ENCODE assay signal across 1 cellular context in genomic region chr22:22959147-22959827, GRCh38.
TF ChIP-seq lines count a peak whose summit lies in the region.

No MANE protein-coding gene starts in this region.

TF ChIP-seq in HepG2, 621 proteins besides CTCF, POLR2A, EP300 and RAD21 (continued from another document and continues in another):
- TF ChIP-seq RFXAP (CRISPR knock-in tag; IDR thresholded peaks at IDR 0.05; ENCODE audit: borderline replicate concordance): 0 out of 2 replicates have a peak, but pooled peaks have one; percentile 16
- TF ChIP-seq MIER3 (CRISPR knock-in tag; IDR thresholded peaks at IDR 0.05; ENCODE audit: borderline replicate concordance): peak; percentile 30; the same call in 1 of the 2 replicates
- no peak for TF ChIP-seq RAD51 (IDR thresholded peaks at IDR 0.05; ENCODE audit: borderline replicate concordance)
- 0 out of 2 replicates have a peak, but pooled peaks have one; percentile 23 for TF ChIP-seq ISL2 (CRISPR knock-in tag; IDR thresholded peaks at IDR 0.05)
- TF ChIP-seq ZNF678 (CRISPR knock-in tag; IDR thresholded peaks at IDR 0.05): no peak
- no peak for TF ChIP-seq KLF6 (CRISPR knock-in tag; IDR thresholded peaks at IDR 0.05)
- TF ChIP-seq GATAD1 (CRISPR knock-in tag; IDR thresholded peaks at IDR 0.05): no peak
- TF ChIP-seq PITX1 (CRISPR knock-in tag; IDR thresholded peaks at IDR 0.05): peak; percentile 55; the same call in 1 of the 2 replicates
- TF ChIP-seq ZNF510 (CRISPR knock-in tag; IDR thresholded peaks at IDR 0.05; ENCODE audit: low read depth): no peak
- TF ChIP-seq ZSCAN9 (CRISPR knock-in tag; IDR thresholded peaks at IDR 0.05; ENCODE audit: borderline replicate concordance): peak; percentile 43; the same call in 1 of the 2 replicates
- no peak for TF ChIP-seq SRY (CRISPR knock-in tag; IDR thresholded peaks at IDR 0.05)
- no peak for TF ChIP-seq NFYC (CRISPR knock-in tag; IDR thresholded peaks at IDR 0.05)
- TF ChIP-seq HHEX (CRISPR knock-in tag; IDR thresholded peaks at IDR 0.05): 0 out of 2 replicates have a peak, but pooled peaks have one; percentile 16
- TF ChIP-seq, protein P1, sequence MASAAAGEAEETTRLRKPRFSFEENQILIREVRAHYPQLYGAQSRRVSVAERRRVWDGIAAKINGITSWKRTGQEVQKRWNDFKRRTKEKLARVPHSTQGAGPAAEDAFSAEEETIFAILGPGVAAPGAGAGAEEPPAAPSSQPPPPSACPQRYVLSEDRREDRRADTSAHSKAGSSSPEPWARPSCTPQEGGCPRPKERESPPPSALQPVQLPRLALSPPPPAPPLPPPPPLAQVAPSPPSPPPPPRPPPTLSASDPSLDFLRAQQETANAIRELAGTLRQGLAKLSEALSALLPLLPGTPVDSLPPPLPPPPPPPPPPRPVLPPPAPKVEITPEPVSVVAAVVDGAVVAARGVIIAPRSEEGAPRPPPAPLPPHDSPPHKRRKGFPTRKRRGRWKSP (CRISPR knock-in tag; IDR thresholded peaks at IDR 0.05): peak; percentile 43; the same call in 1 of the 2 replicates
- TF ChIP-seq, protein P2, sequence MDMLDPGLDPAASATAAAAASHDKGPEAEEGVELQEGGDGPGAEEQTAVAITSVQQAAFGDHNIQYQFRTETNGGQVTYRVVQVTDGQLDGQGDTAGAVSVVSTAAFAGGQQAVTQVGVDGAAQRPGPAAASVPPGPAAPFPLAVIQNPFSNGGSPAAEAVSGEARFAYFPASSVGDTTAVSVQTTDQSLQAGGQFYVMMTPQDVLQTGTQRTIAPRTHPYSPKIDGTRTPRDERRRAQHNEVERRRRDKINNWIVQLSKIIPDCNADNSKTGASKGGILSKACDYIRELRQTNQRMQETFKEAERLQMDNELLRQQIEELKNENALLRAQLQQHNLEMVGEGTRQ (IDR thresholded peaks at IDR 0.05; ENCODE audit: low read depth, low read length): no peak
- TF ChIP-seq, protein P2 (CRISPR knock-in tag; IDR thresholded peaks at IDR 0.05; ENCODE audit: borderline replicate concordance): no peak
- no peak for TF ChIP-seq SRF (IDR thresholded peaks at IDR 0.05; ENCODE audit: low read depth, low read length)
- no peak for TF ChIP-seq ZNF367 (CRISPR knock-in tag; IDR thresholded peaks at IDR 0.05; ENCODE audit: borderline replicate concordance)
- no peak for TF ChIP-seq ZSCAN21 (CRISPR knock-in tag; IDR thresholded peaks at IDR 0.05; ENCODE audit: borderline replicate concordance)
- TF ChIP-seq HNRNPH1 (optimal IDR thresholded peaks at IDR 0.05; ENCODE audit: low read depth, low read length): no peak
- 0 out of 2 replicates have a peak, but pooled peaks have one; percentile 26 for TF ChIP-seq ZNF788 (CRISPR knock-in tag; IDR thresholded peaks at IDR 0.05; ENCODE audit: borderline replicate concordance)
- no peak for TF ChIP-seq ZNF710 (CRISPR knock-in tag; IDR thresholded peaks at IDR 0.05; ENCODE audit: borderline replicate concordance)
- TF ChIP-seq SUZ12 (IDR thresholded peaks at IDR 0.05; ENCODE audit: low read depth, low read length): 0 out of 2 replicates have a peak, but pooled peaks have one; percentile 6
- TF ChIP-seq HOXA9 (CRISPR knock-in tag; IDR thresholded peaks at IDR 0.05; ENCODE audit: borderline replicate concordance): no peak
- no peak for TF ChIP-seq NR3C1 (CRISPR knock-in tag; IDR thresholded peaks at IDR 0.05)
- TF ChIP-seq KMT2B (CRISPR knock-in tag; IDR thresholded peaks at IDR 0.05): no peak
- no peak for TF ChIP-seq IRF2 (CRISPR knock-in tag; IDR thresholded peaks at IDR 0.05)
- TF ChIP-seq ZNF552 (CRISPR knock-in tag; IDR thresholded peaks at IDR 0.05; ENCODE audit: borderline replicate concordance): no peak
- no peak for TF ChIP-seq ZNF780A (CRISPR knock-in tag; IDR thresholded peaks at IDR 0.05)
- 0 out of 2 replicates have a peak, but pooled peaks have one; percentile 57 for TF ChIP-seq TGIF2 (CRISPR knock-in tag; IDR thresholded peaks at IDR 0.05)
- no peak for TF ChIP-seq ZNF687 (CRISPR knock-in tag; IDR thresholded peaks at IDR 0.05)
- TF ChIP-seq KLF13 (CRISPR knock-in tag; IDR thresholded peaks at IDR 0.05): no peak
- no peak for TF ChIP-seq NBN (conservative IDR thresholded peaks at IDR 0.05)
- no peak for TF ChIP-seq ATRX (CRISPR knock-in tag; IDR thresholded peaks at IDR 0.05; ENCODE audit: borderline replicate concordance)
- TF ChIP-seq CENPT (CRISPR knock-in tag; IDR thresholded peaks at IDR 0.05; ENCODE audit: low read depth): no peak
- TF ChIP-seq, protein P3, sequence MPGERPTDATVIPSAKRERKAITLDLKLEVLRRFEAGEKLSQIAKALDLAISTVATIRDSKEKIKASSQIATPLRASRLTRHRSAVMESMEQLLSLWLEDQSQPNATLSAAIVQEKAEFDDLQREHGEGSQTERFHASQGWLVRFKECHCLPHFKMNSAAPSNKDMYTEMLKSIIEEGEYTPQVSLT (CRISPR knock-in tag; IDR thresholded peaks at IDR 0.05; ENCODE audit: borderline replicate concordance, low read depth): no peak
- no peak for TF ChIP-seq EZH2 (conservative IDR thresholded peaks at IDR 0.05; ENCODE audit: low read depth, low read length)
- TF ChIP-seq MAFF (IDR thresholded peaks at IDR 0.05; ENCODE audit: low read depth, low read length): no peak
- no peak for TF ChIP-seq ZNF891 (CRISPR knock-in tag; IDR thresholded peaks at IDR 0.05)
- no peak for TF ChIP-seq ETV6 (CRISPR knock-in tag; conservative IDR thresholded peaks at IDR 0.05)
- TF ChIP-seq ZNF839 (CRISPR knock-in tag; IDR thresholded peaks at IDR 0.05; ENCODE audit: borderline replicate concordance): no peak
- no peak for TF ChIP-seq ZNF292 (CRISPR knock-in tag; IDR thresholded peaks at IDR 0.05; ENCODE audit: borderline replicate concordance, low read depth)
- TF ChIP-seq ZNF562 (CRISPR knock-in tag; IDR thresholded peaks at IDR 0.05; ENCODE audit: borderline replicate concordance): no peak
- TF ChIP-seq ZNF564 (CRISPR knock-in tag; IDR thresholded peaks at IDR 0.05): no peak
- TF ChIP-seq ZNF234 (CRISPR knock-in tag; conservative IDR thresholded peaks at IDR 0.05): no peak
- TF ChIP-seq ZKSCAN8 (CRISPR knock-in tag; IDR thresholded peaks at IDR 0.05; ENCODE audit: borderline replicate concordance): peak; percentile 41; the same call in 1 of the 2 replicates
- no peak for TF ChIP-seq FLYWCH1 (CRISPR knock-in tag; IDR thresholded peaks at IDR 0.05)
- TF ChIP-seq NCOA1 (CRISPR knock-in tag; IDR thresholded peaks at IDR 0.05): no peak
- TF ChIP-seq REXO4 (CRISPR knock-in tag; IDR thresholded peaks at IDR 0.05; ENCODE audit: borderline replicate concordance): no peak
- no peak for TF ChIP-seq MTA1 (CRISPR knock-in tag; IDR thresholded peaks at IDR 0.05; ENCODE audit: borderline replicate concordance)
- no peak for TF ChIP-seq KAT2B (IDR thresholded peaks at IDR 0.05; ENCODE audit: borderline replicate concordance, low read depth, low read length)
- no peak for TF ChIP-seq PHF20 (CRISPR knock-in tag; IDR thresholded peaks at IDR 0.05)
- TF ChIP-seq ZBTB20 (CRISPR knock-in tag; IDR thresholded peaks at IDR 0.05; ENCODE audit: borderline replicate concordance, low read depth): no peak
- TF ChIP-seq CEBPG (CRISPR knock-in tag; IDR thresholded peaks at IDR 0.05): no peak
- no peak for TF ChIP-seq KAT7 (CRISPR knock-in tag; IDR thresholded peaks at IDR 0.05; ENCODE audit: borderline replicate concordance)
- TF ChIP-seq ZNF263 (CRISPR knock-in tag; IDR thresholded peaks at IDR 0.05): no peak; the same call in 1 of the 2 replicates
- TF ChIP-seq, protein P4, sequence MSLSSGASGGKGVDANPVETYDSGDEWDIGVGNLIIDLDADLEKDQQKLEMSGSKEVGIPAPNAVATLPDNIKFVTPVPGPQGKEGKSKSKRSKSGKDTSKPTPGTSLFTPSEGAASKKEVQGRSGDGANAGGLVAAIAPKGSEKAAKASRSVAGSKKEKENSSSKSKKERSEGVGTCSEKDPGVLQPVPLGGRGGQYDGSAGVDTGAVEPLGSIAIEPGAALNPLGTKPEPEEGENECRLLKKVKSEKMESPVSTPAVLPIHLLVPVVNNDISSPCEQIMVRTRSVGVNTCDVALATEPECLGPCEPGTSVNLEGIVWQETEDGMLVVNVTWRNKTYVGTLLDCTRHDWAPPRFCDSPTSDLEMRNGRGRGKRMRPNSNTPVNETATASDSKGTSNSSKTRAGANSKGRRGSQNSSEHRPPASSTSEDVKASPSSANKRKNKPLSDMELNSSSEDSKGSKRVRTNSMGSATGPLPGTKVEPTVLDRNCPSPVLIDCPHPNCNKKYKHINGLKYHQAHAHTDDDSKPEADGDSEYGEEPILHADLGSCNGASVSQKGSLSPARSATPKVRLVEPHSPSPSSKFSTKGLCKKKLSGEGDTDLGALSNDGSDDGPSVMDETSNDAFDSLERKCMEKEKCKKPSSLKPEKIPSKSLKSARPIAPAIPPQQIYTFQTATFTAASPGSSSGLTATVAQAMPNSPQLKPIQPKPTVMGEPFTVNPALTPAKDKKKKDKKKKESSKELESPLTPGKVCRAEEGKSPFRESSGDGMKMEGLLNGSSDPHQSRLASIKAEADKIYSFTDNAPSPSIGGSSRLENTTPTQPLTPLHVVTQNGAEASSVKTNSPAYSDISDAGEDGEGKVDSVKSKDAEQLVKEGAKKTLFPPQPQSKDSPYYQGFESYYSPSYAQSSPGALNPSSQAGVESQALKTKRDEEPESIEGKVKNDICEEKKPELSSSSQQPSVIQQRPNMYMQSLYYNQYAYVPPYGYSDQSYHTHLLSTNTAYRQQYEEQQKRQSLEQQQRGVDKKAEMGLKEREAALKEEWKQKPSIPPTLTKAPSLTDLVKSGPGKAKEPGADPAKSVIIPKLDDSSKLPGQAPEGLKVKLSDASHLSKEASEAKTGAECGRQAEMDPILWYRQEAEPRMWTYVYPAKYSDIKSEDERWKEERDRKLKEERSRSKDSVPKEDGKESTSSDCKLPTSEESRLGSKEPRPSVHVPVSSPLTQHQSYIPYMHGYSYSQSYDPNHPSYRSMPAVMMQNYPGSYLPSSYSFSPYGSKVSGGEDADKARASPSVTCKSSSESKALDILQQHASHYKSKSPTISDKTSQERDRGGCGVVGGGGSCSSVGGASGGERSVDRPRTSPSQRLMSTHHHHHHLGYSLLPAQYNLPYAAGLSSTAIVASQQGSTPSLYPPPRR (CRISPR knock-in tag; IDR thresholded peaks at IDR 0.05; ENCODE audit: borderline replicate concordance): no peak
